Comparison of ENCODE assay signal across 22 cellular contexts in genomic region chr2:46997884-46998283, GRCh38. TPM values are rescaled to one million over a fixed set of nuclear protein-coding genes. Genes with fewer than 3 reads are reported as not detected.
DNase-seq lines count a peak whose midpoint lies in the region; TF ChIP-seq lines count a peak whose summit lies in the region.
"Had no signal": no experiment of that assay in that cellular context is flagged by ENCODE, and none has a peak within 500 bp of the region (broad histone marks: within the 10 kb centered on the region; RNA-seq: fewer than 3 reads in every experiment).

No MANE protein-coding gene starts in this region.

- peaks cover 59% of the 10 kb centered on the region for H3K36me3 Mint-ChIP-seq in activated T-helper 2 cell treated with anti-CD3 and anti-CD28 coated beads, Interferon-gamma antibody, Interleukin-2, Interleukin-4, amounts not matched to agents 10 μg/mL and 5 μg/mL and 100 μg/mL, durations not matched to agents 14 hours and 24 hours and 36 hours (ENCODE audit: low read depth)
- H3K36me3 Mint-ChIP-seq: IgD-negative memory B cell had no signal

- no peaks in the 10 kb centered on the region for H3K9me3 ChIP-seq in PC-9 (ENCODE audit: insufficient read depth, low read depth)
- no peaks in the 10 kb centered on the region for H3K9me3 ChIP-seq in mucosa of rectum (ENCODE audit: control insufficient read depth in 2 of 2, low read length in 2 of 2)
- no peaks in the 10 kb centered on the region for H3K9me3 ChIP-seq in thyroid gland
- H3K9me3 ChIP-seq: BLaER1 had no signal

- no peak for TF ChIP-seq POLR2A in thyroid gland (IDR thresholded peaks at IDR 0.05)

- H3K4me3 Mint-ChIP-seq in activated T-helper 2 cell treated with anti-CD3 and anti-CD28 coated beads, Interferon-gamma antibody, Interleukin-2, Interleukin-4, amounts not matched to agents 10 μg/mL and 5 μg/mL and 100 μg/mL, durations not matched to agents 14 hours and 24 hours and 36 hours (ENCODE audit: low read depth) = no peak overlapping the region
- H3K4me3 Mint-ChIP-seq: CD4-positive, alpha-beta T cell; GM23338; H9; IgD-negative memory B cell had no signal

- H3K4me2 ChIP-seq in PC-9 = no peak overlapping the region
- H3K4me2 ChIP-seq: BLaER1, GM23338, KMS-11 had no signal

- CTCF ChIA-PET in PC-9 (lab: Charles Lee) = no interaction called here

- no peaks in the 10 kb centered on the region for H3K4me1 Mint-ChIP-seq in activated T-helper 2 cell treated with anti-CD3 and anti-CD28 coated beads, Interferon-gamma antibody, Interleukin-2, Interleukin-4, amounts not matched to agents 10 μg/mL and 5 μg/mL and 100 μg/mL, durations not matched to agents 14 hours and 24 hours and 36 hours (ENCODE audit: low read depth)

- no peak overlapping the region for H3K9ac ChIP-seq in mucosa of rectum (ENCODE audit: low read depth in 1 of 2, low read length in 2 of 2)
- H3K9ac ChIP-seq: BLaER1, KMS-11 had no signal

- no peaks in the 10 kb centered on the region for H3K27me3 Mint-ChIP-seq in activated T-helper 2 cell treated with anti-CD3 and anti-CD28 coated beads, Interferon-gamma antibody, Interleukin-2, Interleukin-4, amounts not matched to agents 10 μg/mL and 5 μg/mL and 100 μg/mL, durations not matched to agents 14 hours and 24 hours and 36 hours (ENCODE audit: low read depth)
- H3K27me3 Mint-ChIP-seq: CD4-positive, alpha-beta T cell; IgD-negative memory B cell had no signal

- H3K27ac Mint-ChIP-seq in activated T-helper 2 cell treated with anti-CD3 and anti-CD28 coated beads, Interferon-gamma antibody, Interleukin-2, Interleukin-4, amounts not matched to agents 10 μg/mL and 5 μg/mL and 100 μg/mL, durations not matched to agents 14 hours and 24 hours and 36 hours = no peak overlapping the region
- H3K27ac Mint-ChIP-seq: CD4-positive, alpha-beta T cell; GM23338; H9; IgD-negative memory B cell had no signal

- H3K36me3 ChIP-seq in PC-9 (ENCODE audit: low read depth) (peaks cover 22% of the 10 kb centered on the region), mucosa of rectum (ENCODE audit: control insufficient read depth in 2 of 2, insufficient read depth in 2 of 2, low read length in 2 of 2) (peaks cover 33 to 52% of the 10 kb centered on the region in 2 donors), thyroid gland (peaks cover 29 to 30% of the 10 kb centered on the region in 2 donors)

- intact Hi-C loops in PC-9 (cut with micrococcal nuclease; ENCODE audit: unreplicated experiment) = no loop called here
- intact Hi-C loops in thyroid gland (cut with DNase I) = no loop called here
- intact Hi-C loops in activated T-helper 2 cell treated with anti-CD3 and anti-CD28 coated beads, Interferon-gamma antibody, Interleukin-2, Interleukin-4, amounts not matched to agents 10 μg/mL and 5 μg/mL and 100 μg/mL, durations not matched to agents 14 hours and 24 hours and 36 hours (cut with micrococcal nuclease) = no loop called here

- TF ChIP-seq CTCF in PC-9 (conservative IDR thresholded peaks at IDR 0.05) (no peak), thyroid gland (IDR thresholded peaks at IDR 0.05) (no peak)

- no peak overlapping the region for H3K4me3 ChIP-seq in PC-9
- no peak overlapping the region for H3K4me3 ChIP-seq in mucosa of rectum (ENCODE audit: low read length in 2 of 2)
- H3K4me3 ChIP-seq in thyroid gland (replicated peaks in 1 of 3) = no peak overlapping the region
- H3K4me3 ChIP-seq: BLaER1, GM23338 had no signal

- no peak overlapping the region for H2AFZ ChIP-seq in PC-9
- H2AFZ ChIP-seq: GM23338 had no signal

- peak overlapping the region; percentile 13; the same call in 1 of the 2 replicates for H3K27ac ChIP-seq in PC-9
- peak overlapping the region; percentile 60 for H3K27ac ChIP-seq in cingulate gyrus (ENCODE audit: low read depth, low read length)
- peak overlapping the region; percentile 2 to 19 for H3K27ac ChIP-seq in mucosa of rectum (ENCODE audit: low read depth in 2 of 2, low read length in 2 of 2)
- peak overlapping the region in 2 of 3 donors; percentile 5 to 53 for H3K27ac ChIP-seq in thyroid gland
- H3K27ac ChIP-seq: BLaER1, KMS-11 had no signal

- H3K9me2 ChIP-seq in PC-9 (ENCODE audit: insufficient read depth) = no peaks in the 10 kb centered on the region

- POLR2A ChIA-PET in PC-9 (lab: Charles Lee; ENCODE audit: unreplicated experiment) = interaction anchor here (0.6 kb wide), 1 partner anchor 242 kb away, joined by 7 read pairs; no protein-coding TSS in a partner anchor

- WGBS in thyroid gland, 2 donors = 78 to 82% methylated on average over 4 of the region's 4 CpGs

- DNase-seq in PC-9 (peak in 1 of 2 experiments; percentile 17), thyroid gland (no peak), OCI-M2 (lab: John Stamatoyannopoulos, UW; ENCODE audit: unreplicated experiment) (no peak), NOMO-1 (lab: John Stamatoyannopoulos, UW; ENCODE audit: unreplicated experiment in 2 of 2) (no peak)
- no peak for DNase-seq in activated T-helper 2 cell treated with anti-CD3 and anti-CD28 coated beads, Interferon-gamma antibody, Interleukin-2, Interleukin-4, amounts not matched to agents 10 μg/mL and 5 μg/mL and 100 μg/mL, durations not matched to agents 14 hours and 24 hours and 36 hours (ENCODE audit: low spot score)
- DNase-seq: CD4-positive, alpha-beta T cell; COR-L47; DMS53; H9; NCI-H1048; NCI-H1417; NCI-H1694; NCI-H2029 treated with DMSO at 0.1 percent for 48 hours; NCI-H2227 treated with DMSO at 0.1 percent for 48 hours; NCI-H510A; NCI-H69 had no signal

- H3K9me3 Mint-ChIP-seq in activated T-helper 2 cell treated with anti-CD3 and anti-CD28 coated beads, Interferon-gamma antibody, Interleukin-2, Interleukin-4, amounts not matched to agents 10 μg/mL and 5 μg/mL and 100 μg/mL, durations not matched to agents 14 hours and 24 hours and 36 hours = no peaks in the 10 kb centered on the region
- H3K9me3 Mint-ChIP-seq: CD4-positive, alpha-beta T cell; GM23338; H9; IgD-negative memory B cell had no signal

- peaks cover 15% of the 10 kb centered on the region; the same call in 1 of the 2 replicates for H3F3A ChIP-seq in PC-9 (ENCODE audit: insufficient read depth, low read depth)

- H3K27me3 ChIP-seq in PC-9 (ENCODE audit: insufficient read depth, low read depth) (no peaks in the 10 kb centered on the region), mucosa of rectum (ENCODE audit: control insufficient read depth in 2 of 2, insufficient read depth in 2 of 2, low read length in 2 of 2) (no peaks in the 10 kb centered on the region), thyroid gland (no peaks in the 10 kb centered on the region)
- H3K27me3 ChIP-seq: BLaER1 had no signal

- H3K79me2 ChIP-seq in PC-9 (ENCODE audit: low read depth) = no peaks in the 10 kb centered on the region

- H4K20me1 ChIP-seq in PC-9 (ENCODE audit: insufficient read depth) = no peaks in the 10 kb centered on the region

- BruUV-seq in PC-9 (replicated peaks; lab: Mats Ljungman, UMichigan) = no TSS peak

- H3K4me1 ChIP-seq in PC-9 (replicated peaks; ENCODE audit: insufficient read depth) (peaks cover 14% of the 10 kb centered on the region), mucosa of rectum (ENCODE audit: control insufficient read depth in 2 of 2, insufficient read depth in 2 of 2, low read length in 2 of 2) (peaks cover 6 to 15% of the 10 kb centered on the region in 2 donors), thyroid gland (peaks cover 29 to 30% of the 10 kb centered on the region in 2 donors)

RNA-seq across cellular contexts. Expression of gene TTC7A, which starts 56.9 kb away (rescaled TPM):
- total RNA-seq in PC-9 (2021) (66.8 and 80.9 TPM in 2 replicates), thyroid gland (10 to 100 TPM; 27.5 to 46.8 (median 39.5) TPM)
- total RNA-seq in activated T-helper 2 cell treated with anti-CD3 and anti-CD28 coated beads, Interferon-gamma antibody, Interleukin-2, Interleukin-4, amounts not matched to agents 10 μg/mL and 5 μg/mL and 100 μg/mL, durations not matched to agents 14 hours and 24 hours and 36 hours = 75.2 and 75.5 TPM in 2 replicates
